26 cellular contexts compared by ENCODE assay signal in genomic region chr5:169272731-169273401, GRCh38. TPM values are rescaled to one million over a fixed set of nuclear protein-coding genes. Genes with fewer than 3 reads are reported as not detected.
A peak's percentile ranks its signal among the peaks of the same experiment; 100 is the strongest.
DNase-seq lines count a peak whose midpoint lies in the region; ATAC-seq, FAIRE-seq and TF ChIP-seq lines count a peak whose summit lies in the region.
"Had no signal": no experiment of that assay in that cellular context is flagged by ENCODE, and none has a peak within 500 bp of the region (broad histone marks: within the 10 kb centered on the region; RNA-seq: fewer than 3 reads in every experiment).

No MANE protein-coding gene starts in this region.

- no peaks in the 10 kb centered on the region for H3K9me2 ChIP-seq in GM23338 (ENCODE audit: insufficient read depth)
- H3K9me2 ChIP-seq: SK-N-SH had no signal

- no peaks in the 10 kb centered on the region for H4K20me1 ChIP-seq in GM23338 (replicated peaks; ENCODE audit: insufficient read depth)

- no peaks in the 10 kb centered on the region for H3K36me3 ChIP-seq in GM23338 (ENCODE audit: insufficient read depth)
- H3K36me3 ChIP-seq: cardiac muscle cell, right atrium auricular region had no signal

- H3K4me3 Mint-ChIP-seq in GM23338 (no peak overlapping the region), natural killer cell (no peak overlapping the region)
- H3K4me3 Mint-ChIP-seq: T-helper 2 cell treated with Interferon-gamma antibody and Interleukin-4, amounts not matched to agents 5 μg/mL and 100 μg/mL, for 36 hours had no signal

- H3K4me1 Mint-ChIP-seq in GM23338 (peaks cover 6% of the 10 kb centered on the region; the same call in 2 of the 3 replicates), natural killer cell (no peaks in the 10 kb centered on the region)

- CTCF ChIA-PET in A549 (lab: Yijun Ruan, JAX): interaction anchor here (0.9 to 2.0 kb wide), 7 partner anchors 8 to 567 kb away, joined by 3 to 8 read pairs (median 3); no protein-coding TSS in a partner anchor

- H3K36me3 Mint-ChIP-seq in GM23338 (ENCODE audit: low read depth): no peaks in the 10 kb centered on the region
- no peaks in the 10 kb centered on the region for H3K36me3 Mint-ChIP-seq in natural killer cell

- no peak for DNase-seq in A549 (ENCODE audit: low read depth in 1 of 2, low spot score in 1 of 2)
- DNase-seq in GM23338 (ENCODE audit: low spot score): no peak
- peak; percentile 54 for DNase-seq in NCI-H345 treated with DMSO at 0.1 percent for 48 hours (lab: John Stamatoyannopoulos, UW; ENCODE audit: unreplicated experiment)
- DNase-seq in iPS-NIHi11 (ENCODE audit: low spot score): peak; percentile 52
- DNase-seq in stimulated activated CD4-positive, alpha-beta T cell treated with anti-CD3 and anti-CD28 coated beads, Interleukin-12 subunit alpha, Interleukin-12 subunit beta, amount 100 ng/mL, for 4 hours: no peak
- no peak for DNase-seq in stimulated activated naive CD8-positive, alpha-beta T cell treated with anti-CD3 and anti-CD28 coated beads, Interleukin-15, Interleukin-2, amounts not matched to agents 100 U/mL and 50 U/mL, for 24 hours
- no peak for DNase-seq in natural killer cell
- no peak for DNase-seq in activated naive CD4-positive, alpha-beta T cell treated with anti-CD3 and anti-CD28 coated beads, Interleukin-2, amount 50 U/mL, for 16 hours
- DNase-seq: activated T-cell treated with anti-CD3 and anti-CD28 coated beads for 4 hours; amygdala; C1 segment of cervical spinal cord; DMS153; dorsolateral prefrontal cortex; hypothalamus; islet precursor cell; Kasumi-1; SK-N-SH; stimulated activated CD4-positive, alpha-beta T cell treated with anti-CD3 and anti-CD28 coated beads, Interleukin-15, amount 100 ng/mL, for 24 hours had no signal

- intact Hi-C loops in natural killer cell (cut with micrococcal nuclease): no loop called here

- TF ChIP-seq RAD21 in A549 (conservative IDR thresholded peaks at IDR 0.05 in 1 of 2, IDR thresholded peaks at IDR 0.05 in 1 of 2): no peak

- no peaks in the 10 kb centered on the region for H3K9me3 Mint-ChIP-seq in GM23338
- no peaks in the 10 kb centered on the region for H3K9me3 Mint-ChIP-seq in natural killer cell
- H3K9me3 Mint-ChIP-seq: T-helper 2 cell treated with Interferon-gamma antibody and Interleukin-4, amounts not matched to agents 5 μg/mL and 100 μg/mL, for 36 hours had no signal

- no peaks in the 10 kb centered on the region for H3K4me1 ChIP-seq in A549
- no peaks in the 10 kb centered on the region for H3K4me1 ChIP-seq in GM23338 (ENCODE audit: insufficient read depth)

- H3K27ac ChIP-seq in A549 (0 out of 6 replicates have a peak overlapping the region, but pooled peaks of 1 of the 2 experiments have one; percentile 14), GM23338 (ENCODE audit: low read depth) (no peak overlapping the region)
- H3K27ac ChIP-seq: cardiac muscle cell, dorsolateral prefrontal cortex, right atrium auricular region had no signal

- H3K4me2 ChIP-seq in A549 (no peak overlapping the region), GM23338 (no peak overlapping the region)
- H3K4me2 ChIP-seq: SK-N-SH had no signal

- ATAC-seq in A549 (no peak), GM23338 (no peak), natural killer cell (no peak)
- ATAC-seq in stimulated activated naive CD8-positive, alpha-beta T cell treated with anti-CD3 and anti-CD28 coated beads, Interleukin-15, Interleukin-2, amounts not matched to agents 100 U/mL and 50 U/mL, for 24 hours: no peak

- no peaks in the 10 kb centered on the region for H3F3A ChIP-seq in GM23338 (replicated peaks; ENCODE audit: low read depth)

- 90% methylated on average over 12 of the region's 12 CpGs for WGBS in A549 (ENCODE audit: missing lambda C conversion rate)

- no peaks in the 10 kb centered on the region for H3K79me2 ChIP-seq in GM23338 (replicated peaks; ENCODE audit: insufficient read depth)

- H3K27me3 Mint-ChIP-seq in GM23338 (ENCODE audit: insufficient read depth, low read depth, poor library complexity): peaks cover 3% of the 10 kb centered on the region
- H3K27me3 Mint-ChIP-seq in natural killer cell (ENCODE audit: low read depth in 2 of 2): no peaks in the 10 kb centered on the region

- FAIRE-seq in A549 (lab: Jason Lieb, UNC): no peak
- FAIRE-seq: A204.1, H54, HTR-8/SVneo, urothelium cell line had no signal

- no peak for TF ChIP-seq POLR2A in A549 (IDR thresholded peaks at IDR 0.05; ENCODE audit: low read length)

- H3K27ac Mint-ChIP-seq in GM23338 (peak overlapping the region; percentile 64; the same call in 1 of the 2 replicates), natural killer cell (no peak overlapping the region)
- H3K27ac Mint-ChIP-seq: T-helper 2 cell treated with Interferon-gamma antibody and Interleukin-4, amounts not matched to agents 5 μg/mL and 100 μg/mL, for 36 hours had no signal

- no peak for TF ChIP-seq CTCF in A549 (IDR thresholded peaks at IDR 0.05)
- no peak for TF ChIP-seq CTCF in GM23338 (conservative IDR thresholded peaks at IDR 0.05; ENCODE audit: low read depth in 2 of 2)
- TF ChIP-seq CTCF in natural killer cell (IDR thresholded peaks at IDR 0.05): no peak

- POLR2A ChIA-PET in A549 (lab: Yijun Ruan, JAX): interaction anchor here (0.6 kb wide), 1 partner anchor 132 kb away, joined by 13 read pairs; no protein-coding TSS in a partner anchor

- TF ChIP-seq EP300 in A549 (IDR thresholded peaks at IDR 0.05): no peak

- H3K27me3 ChIP-seq in GM23338 (ENCODE audit: insufficient read depth): no peaks in the 10 kb centered on the region
- H3K27me3 ChIP-seq: cardiac muscle cell, right atrium auricular region had no signal

- H2AFZ ChIP-seq in GM23338: 0 out of 2 replicates have a peak overlapping the region, but pooled peaks have one; percentile 14

- no peaks in the 10 kb centered on the region for H3K9me3 ChIP-seq in A549
- H3K9me3 ChIP-seq: right atrium auricular region, SK-N-SH had no signal

- H3K4me3 ChIP-seq in A549 (no peak overlapping the region), GM23338 (no peak overlapping the region)
- H3K4me3 ChIP-seq: cardiac muscle cell, dorsolateral prefrontal cortex, lung, right atrium auricular region had no signal

TF ChIP-seq in A549, 52 proteins besides CTCF, POLR2A, EP300 and RAD21:
- peak; percentile 50 for TF ChIP-seq MAFK (IDR thresholded peaks at IDR 0.05; ENCODE audit: partially characterized antibody)
- no peak for TF ChIP-seq HOXB5 (CRISPR knock-in tag; IDR thresholded peaks at IDR 0.05)

TF ChIP-seq in GM23338, 12 proteins besides CTCF, POLR2A, EP300 and RAD21 (continues in another document):
- TF ChIP-seq EZH2phosphoT487 (IDR thresholded peaks at IDR 0.05; ENCODE audit: unreplicated experiment) (no peak), REST (IDR thresholded peaks at IDR 0.05; ENCODE audit: unreplicated experiment) (no peak), CREB1 (CRISPR knock-in tag; IDR thresholded peaks at IDR 0.05; ENCODE audit: low read depth) (no peak)

RNA-seq across cellular contexts. Expression of gene SLIT3, which starts 28.1 kb away (rescaled TPM):
- polyA plus RNA-seq in A549 (2011; rRNA removed) (12.7 and 22.7 TPM in 2 replicates), A549 (2017; fragmentation: RNase III; extraction: RNeasy Plus Mini Kit Qiagen cat#74134 plus additional on column Dnase treatment) (18.3 to 22.9 TPM (median 21.2 TPM) in 3 replicates), GM23338 (2016; fragmentation: Nextera tagmentation; extraction: Ambion mirVana) (0.71 and 0.83 TPM in 2 replicates)
- 42.0 and 46.9 TPM in 2 replicates for polyA plus RNA-seq in A549 (2012; cell fraction: cytosol; rRNA removed)
- 77.7 and 91.2 TPM in 2 replicates for polyA plus RNA-seq in A549 (2012; cell fraction: nucleus; rRNA removed)
- polyA minus RNA-seq in A549 (2011; rRNA and poly(A)+ RNA removed): 55.8 and 61.8 TPM in 2 replicates
- 0.59 and 4.3 TPM in 2 replicates for total RNA-seq in GM23338 (2014; rRNA removed; shearing (Covaris generic))
- total RNA-seq in natural killer cell: under 1 TPM in 2 of 3 donors, not detected in 1; 0.34 to 0.80 TPM

Comparison
In these comparisons a context has a peak if more than half of its experiments do, and no peak if none do; other contexts are left out.
1. DNase-seq: peak in NCI-H345 treated with DMSO at 0.1 percent for 48 hours (single experiment) and iPS-NIHi11 (single experiment); none in A549 (0 of 2), GM23338 (single experiment), stimulated activated CD4-positive, alpha-beta T cell treated with anti-CD3 and anti-CD28 coated beads, Interleukin-12 subunit alpha, Interleukin-12 subunit beta, amount 100 ng/mL, for 4 hours (single experiment), stimulated activated naive CD8-positive, alpha-beta T cell treated with anti-CD3 and anti-CD28 coated beads, Interleukin-15, Interleukin-2, amounts not matched to agents 100 U/mL and 50 U/mL, for 24 hours (single experiment), natural killer cell (single experiment) and activated naive CD4-positive, alpha-beta T cell treated with anti-CD3 and anti-CD28 coated beads, Interleukin-2, amount 50 U/mL, for 16 hours (single experiment).